8 cellular contexts compared by ENCODE assay signal in genomic region chr3:43621406-43621973, GRCh38. TPM values are rescaled to one million over a fixed set of nuclear protein-coding genes. Genes with fewer than 3 reads are reported as not detected.
A peak's percentile ranks its signal among the peaks of the same experiment; 100 is the strongest.
DNase-seq lines count a peak whose midpoint lies in the region; ATAC-seq and TF ChIP-seq lines count a peak whose summit lies in the region.

No MANE protein-coding gene starts in this region.

- peak overlapping the region; percentile 71 for H3K4me3 ChIP-seq in epithelial cell of proximal tubule (ENCODE audit: low read depth, low read length)

- POLR2A ChIA-PET in RWPE1 (lab: Yijun Ruan, JAX; ENCODE audit: low non-redundant PET) = interaction anchor here (0.6 kb wide), 1 partner anchor 837 kb away, joined by 6 read pairs; no protein-coding TSS in a partner anchor
- POLR2A ChIA-PET in naive thymus-derived CD8-positive, alpha-beta T cell (lab: Charles Lee) = interaction anchor here (1.0 to 1.7 kb wide), 3 partner anchors 69 to 325 kb away, joined by 3 to 14 read pairs (median 5); partner anchors contain the start of gene ABHD5

- H3K4me1 Mint-ChIP-seq in activated CD4-positive, alpha-beta T cell treated with anti-CD3 and anti-CD28 coated beads, Interleukin-2, amount 10 ng/mL, durations not matched to agents 24 days and 14 days = peaks cover 21% of the 10 kb centered on the region
- H3K4me1 Mint-ChIP-seq in naive thymus-derived CD8-positive, alpha-beta T cell = peaks cover 12 to 22% (median 17%) of the 10 kb centered on the region in 4 donors

- H3K27me3 Mint-ChIP-seq in activated CD4-positive, alpha-beta T cell treated with anti-CD3 and anti-CD28 coated beads, Interleukin-2, amount 10 ng/mL, durations not matched to agents 24 days and 14 days = peaks cover 16% of the 10 kb centered on the region
- no peaks in the 10 kb centered on the region for H3K27me3 Mint-ChIP-seq in naive thymus-derived CD8-positive, alpha-beta T cell

- CTCF ChIA-PET in RWPE1 (lab: Yijun Ruan, JAX) = interaction anchor here (0.6 kb wide), 1 partner anchor 321 kb away, joined by 3 read pairs; no protein-coding TSS in a partner anchor

- DNase-seq in activated CD4-positive, alpha-beta T cell treated with anti-CD3 and anti-CD28 coated beads, Interleukin-2, amount 10 ng/mL, durations not matched to agents 24 days and 14 days = no peak
- DNase-seq in activated CD4-positive, alpha-beta T cell treated with anti-CD3 and anti-CD28 coated beads for 4 hours = no peak
- no peak for DNase-seq in RWPE1 (ENCODE audit: low spot score)
- no peak for DNase-seq in epithelial cell of proximal tubule (ENCODE audit: low read depth)
- DNase-seq in naive thymus-derived CD8-positive, alpha-beta T cell = peak in 1 of 10 donors; percentile 1
- no peak for DNase-seq in NCI-H2107 treated with DMSO at 0.1 percent for 48 hours (lab: John Stamatoyannopoulos, UW; ENCODE audit: unreplicated experiment)

- no peaks in the 10 kb centered on the region for H3K9me3 Mint-ChIP-seq in activated CD4-positive, alpha-beta T cell treated with anti-CD3 and anti-CD28 coated beads, Interleukin-2, amount 10 ng/mL, durations not matched to agents 24 days and 14 days
- no peaks in the 10 kb centered on the region for H3K9me3 Mint-ChIP-seq in naive thymus-derived CD8-positive, alpha-beta T cell

- no peaks in the 10 kb centered on the region for H3K36me3 Mint-ChIP-seq in activated CD4-positive, alpha-beta T cell treated with anti-CD3 and anti-CD28 coated beads, Interleukin-2, amount 10 ng/mL, durations not matched to agents 24 days and 14 days (ENCODE audit: low read depth)
- H3K36me3 Mint-ChIP-seq in naive thymus-derived CD8-positive, alpha-beta T cell = no peaks in the 10 kb centered on the region

- peak overlapping the region; percentile 26 for H3K27ac Mint-ChIP-seq in activated CD4-positive, alpha-beta T cell treated with anti-CD3 and anti-CD28 coated beads, Interleukin-2, amount 10 ng/mL, durations not matched to agents 24 days and 14 days
- H3K27ac Mint-ChIP-seq in naive thymus-derived CD8-positive, alpha-beta T cell = peak overlapping the region; percentile 51 to 92 (median 83)

- intact Hi-C loops in activated CD4-positive, alpha-beta T cell treated with anti-CD3 and anti-CD28 coated beads, Interleukin-2, amount 10 ng/mL, durations not matched to agents 24 days and 14 days (cut with micrococcal nuclease) = loop anchor here (5.0 kb wide), 4 partner anchors 234 to 1141 kb away; partner anchors contain the start of genes KIAA1143, KIF15, SEC22C and SNRK

- peak overlapping the region; percentile 95 for H3K4me3 Mint-ChIP-seq in activated CD4-positive, alpha-beta T cell treated with anti-CD3 and anti-CD28 coated beads, Interleukin-2, amount 10 ng/mL, durations not matched to agents 24 days and 14 days
- H3K4me3 Mint-ChIP-seq in naive thymus-derived CD8-positive, alpha-beta T cell = peak overlapping the region; percentile 86 to 94 (median 90)

- H3K27ac ChIP-seq in RWPE1 = peak overlapping the region; percentile 83

- peak; percentile 12 to 17 for ATAC-seq in naive thymus-derived CD8-positive, alpha-beta T cell
- ATAC-seq in GM19395 (IDR thresholded peaks at IDR 0.05; ENCODE audit: unreplicated experiment) (no peak), HG03439 (IDR thresholded peaks at IDR 0.05; ENCODE audit: unreplicated experiment) (no peak)

- TF ChIP-seq CTCF in RWPE1 (conservative IDR thresholded peaks at IDR 0.05; ENCODE audit: low read depth) (no peak), epithelial cell of proximal tubule (conservative IDR thresholded peaks at IDR 0.05; ENCODE audit: low read depth, low read length) (no peak)

RNA-seq across cellular contexts. Expression of gene ANO10, which starts 0.3 kb away (rescaled TPM):
- 3.5 and 6.0 TPM in 2 replicates for total RNA-seq in activated CD4-positive, alpha-beta T cell treated with anti-CD3 and anti-CD28 coated beads, Interleukin-2, amount 10 ng/mL, durations not matched to agents 24 days and 14 days
- total RNA-seq in epithelial cell of proximal tubule = 21.1 and 30.7 TPM in 2 replicates
- total RNA-seq in naive thymus-derived CD8-positive, alpha-beta T cell = 10 to 100 TPM; 11.5 to 12.4 TPM
- polyA plus RNA-seq in naive thymus-derived CD8-positive, alpha-beta T cell = 10 to 100 TPM in 1 of 3 donors, 1 to 10 TPM in 2; 6.9 to 10.4 (median 7.8) TPM

Comparison
In these comparisons a context has a peak if more than half of its experiments do, and no peak if none do; other contexts are left out.
1. ATAC-seq: peak in naive thymus-derived CD8-positive, alpha-beta T cell (2 of 2); none in GM19395 (single experiment) and HG03439 (single experiment).